ENCODE assay signal across 19 cellular contexts in the genomic region with DNA sequence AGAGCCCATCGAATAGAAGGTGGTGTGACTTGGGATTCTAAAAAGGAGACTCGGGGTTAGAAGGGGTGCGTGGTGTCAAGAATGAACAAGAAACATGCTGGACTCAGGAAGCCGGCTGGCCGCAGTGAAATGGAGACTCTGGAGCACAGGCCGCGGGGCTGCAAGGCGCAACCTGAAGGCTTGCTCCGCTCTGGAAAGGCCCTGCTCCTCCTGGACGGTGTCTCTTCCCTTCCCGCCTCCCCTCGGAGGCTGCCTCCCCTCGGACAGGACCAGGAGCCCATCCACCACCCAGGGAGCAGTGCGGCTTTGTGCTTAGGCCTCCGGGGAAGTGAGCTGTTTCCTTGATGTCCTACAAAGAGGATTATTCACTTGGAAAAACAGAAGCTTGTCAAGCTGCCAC.
"Had no signal": no experiment of that assay in that cellular context is flagged by ENCODE, and none has a peak within 500 bp of the region (broad histone marks: within the 10 kb centered on the region; RNA-seq: fewer than 3 reads in every experiment).

No MANE protein-coding gene starts in this region.

- H3K9me3 ChIP-seq: colonic mucosa, heart right ventricle, lower lobe of right lung, mucosa of descending colon had no signal

- H3K27ac ChIP-seq: colonic mucosa, epithelial cell of prostate, foreskin keratinocyte, heart right ventricle, left lung, lower lobe of right lung had no signal

- H3K36me3 ChIP-seq: colonic mucosa, heart right ventricle, left lung, lower lobe of right lung had no signal

- H3K4me3 ChIP-seq: colonic mucosa, heart right ventricle, left lung, lower lobe of right lung, mucosa of descending colon had no signal

- ATAC-seq: effector memory CD8-positive, alpha-beta T cell; esophagus mucosa; foreskin keratinocyte; heart right ventricle; left cardiac atrium; left lung; left ventricle myocardium superior; lower lobe of right lung; mucosa of descending colon had no signal

- DNase-seq: colonic mucosa; cortex of kidney; effector CD8-positive, alpha-beta T cell; effector memory CD8-positive, alpha-beta T cell; endodermal cell; erythroblast; foreskin keratinocyte; glutamatergic neuron; head of caudate nucleus; heart right ventricle; hippocampal formation; left cardiac atrium; left ventricle myocardium superior; lower lobe of right lung; mesenchymal stem cell; mucosa of descending colon had no signal

- H3K27me3 ChIP-seq: colonic mucosa, foreskin keratinocyte, left lung had no signal

- H3K4me1 ChIP-seq: colonic mucosa, foreskin keratinocyte, heart right ventricle, left lung, lower lobe of right lung had no signal
